15 cellular contexts compared by ENCODE assay signal in genomic region chr1:224267922-224268321, GRCh38.
"Had no signal": no experiment of that assay in that cellular context is flagged by ENCODE, and none has a peak within 500 bp of the region (broad histone marks: within the 10 kb centered on the region; RNA-seq: fewer than 3 reads in every experiment).

No MANE protein-coding gene starts in this region.

- H3K9me3 ChIP-seq: heart right ventricle, suprapubic skin had no signal

- H3K4me1 ChIP-seq: heart right ventricle, suprapubic skin had no signal

- DNase-seq: activated CD4-positive, alpha-beta T cell treated with anti-CD3 and anti-CD28 coated beads for 1 hour; activated CD8-positive, alpha-beta memory T cell treated with anti-CD3 and anti-CD28 coated beads for 24 hours; activated naive CD4-positive, alpha-beta T cell treated with Interleukin-2 at 50 U/mL for 16 hours; effector CD4-positive, alpha-beta T cell; heart right ventricle; islet precursor cell; left ventricle myocardium superior; midbrain; stimulated activated CD4-positive, alpha-beta T cell treated with anti-CD3 and anti-CD28 coated beads, Interleukin-4, amount 100 ng/mL, for 1 hour; stimulated activated CD8-positive, alpha-beta memory T cell treated with anti-CD3 and anti-CD28 coated beads, Interleukin-4, amount 100 ng/mL, for 48 hours; stimulated activated naive CD8-positive, alpha-beta T cell treated with anti-CD3 and anti-CD28 coated beads, Interleukin-15, Interleukin-2, amounts not matched to agents 100 U/mL and 50 U/mL, for 24 hours; T1000 had no signal

- H3K27ac ChIP-seq: cardiac muscle cell, heart right ventricle, parathyroid adenoma, suprapubic skin had no signal

- H3K4me3 ChIP-seq: cardiac muscle cell, heart right ventricle, suprapubic skin had no signal

- H3K27me3 ChIP-seq: cardiac muscle cell, heart right ventricle, suprapubic skin had no signal

- ATAC-seq: heart right ventricle; left ventricle myocardium superior; stimulated activated naive CD8-positive, alpha-beta T cell treated with anti-CD3 and anti-CD28 coated beads, Interleukin-15, Interleukin-2, amounts not matched to agents 100 U/mL and 50 U/mL, for 24 hours had no signal
